Comparison of ENCODE assay signal across 1 cellular context in the genomic region with DNA sequence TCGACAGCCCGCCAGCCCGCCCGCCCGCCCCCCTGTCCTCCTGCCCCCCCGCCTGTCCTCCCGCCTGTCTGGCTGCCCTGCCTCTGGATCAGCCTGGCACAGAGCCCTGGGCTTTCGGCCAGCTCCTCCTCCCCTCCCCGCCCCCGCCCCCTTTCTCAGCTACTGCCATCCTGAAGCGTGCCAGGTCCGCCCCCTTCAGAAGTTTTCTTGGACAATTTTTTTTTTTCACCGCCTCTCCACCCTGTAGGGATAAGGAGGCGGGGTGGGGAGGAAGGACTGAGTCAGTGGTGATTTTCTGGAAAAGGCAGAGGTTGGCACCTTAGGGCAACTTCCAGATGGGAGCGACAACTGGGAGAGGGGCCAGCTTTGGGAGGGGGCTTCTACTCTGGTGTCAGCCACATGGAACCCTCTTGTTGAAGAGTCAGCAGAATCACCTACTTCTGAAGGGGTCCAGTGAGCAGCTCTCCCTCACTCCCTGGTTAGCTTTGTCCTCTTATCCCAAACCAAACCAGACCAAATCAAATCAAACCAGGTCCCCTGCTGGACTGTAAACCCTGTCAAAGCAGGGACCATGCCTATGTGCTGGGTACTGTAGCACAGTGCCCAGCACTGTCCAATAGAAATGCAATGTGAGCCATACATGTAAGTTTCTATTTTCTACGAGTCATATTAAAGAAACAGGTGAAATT.
TF ChIP-seq lines count a peak whose summit lies in the region.

No MANE protein-coding gene starts in this region.

TF ChIP-seq in GM23338, 12 proteins besides CTCF, POLR2A, EP300 and RAD21 (continued from another document):
- TF ChIP-seq, protein P1, sequence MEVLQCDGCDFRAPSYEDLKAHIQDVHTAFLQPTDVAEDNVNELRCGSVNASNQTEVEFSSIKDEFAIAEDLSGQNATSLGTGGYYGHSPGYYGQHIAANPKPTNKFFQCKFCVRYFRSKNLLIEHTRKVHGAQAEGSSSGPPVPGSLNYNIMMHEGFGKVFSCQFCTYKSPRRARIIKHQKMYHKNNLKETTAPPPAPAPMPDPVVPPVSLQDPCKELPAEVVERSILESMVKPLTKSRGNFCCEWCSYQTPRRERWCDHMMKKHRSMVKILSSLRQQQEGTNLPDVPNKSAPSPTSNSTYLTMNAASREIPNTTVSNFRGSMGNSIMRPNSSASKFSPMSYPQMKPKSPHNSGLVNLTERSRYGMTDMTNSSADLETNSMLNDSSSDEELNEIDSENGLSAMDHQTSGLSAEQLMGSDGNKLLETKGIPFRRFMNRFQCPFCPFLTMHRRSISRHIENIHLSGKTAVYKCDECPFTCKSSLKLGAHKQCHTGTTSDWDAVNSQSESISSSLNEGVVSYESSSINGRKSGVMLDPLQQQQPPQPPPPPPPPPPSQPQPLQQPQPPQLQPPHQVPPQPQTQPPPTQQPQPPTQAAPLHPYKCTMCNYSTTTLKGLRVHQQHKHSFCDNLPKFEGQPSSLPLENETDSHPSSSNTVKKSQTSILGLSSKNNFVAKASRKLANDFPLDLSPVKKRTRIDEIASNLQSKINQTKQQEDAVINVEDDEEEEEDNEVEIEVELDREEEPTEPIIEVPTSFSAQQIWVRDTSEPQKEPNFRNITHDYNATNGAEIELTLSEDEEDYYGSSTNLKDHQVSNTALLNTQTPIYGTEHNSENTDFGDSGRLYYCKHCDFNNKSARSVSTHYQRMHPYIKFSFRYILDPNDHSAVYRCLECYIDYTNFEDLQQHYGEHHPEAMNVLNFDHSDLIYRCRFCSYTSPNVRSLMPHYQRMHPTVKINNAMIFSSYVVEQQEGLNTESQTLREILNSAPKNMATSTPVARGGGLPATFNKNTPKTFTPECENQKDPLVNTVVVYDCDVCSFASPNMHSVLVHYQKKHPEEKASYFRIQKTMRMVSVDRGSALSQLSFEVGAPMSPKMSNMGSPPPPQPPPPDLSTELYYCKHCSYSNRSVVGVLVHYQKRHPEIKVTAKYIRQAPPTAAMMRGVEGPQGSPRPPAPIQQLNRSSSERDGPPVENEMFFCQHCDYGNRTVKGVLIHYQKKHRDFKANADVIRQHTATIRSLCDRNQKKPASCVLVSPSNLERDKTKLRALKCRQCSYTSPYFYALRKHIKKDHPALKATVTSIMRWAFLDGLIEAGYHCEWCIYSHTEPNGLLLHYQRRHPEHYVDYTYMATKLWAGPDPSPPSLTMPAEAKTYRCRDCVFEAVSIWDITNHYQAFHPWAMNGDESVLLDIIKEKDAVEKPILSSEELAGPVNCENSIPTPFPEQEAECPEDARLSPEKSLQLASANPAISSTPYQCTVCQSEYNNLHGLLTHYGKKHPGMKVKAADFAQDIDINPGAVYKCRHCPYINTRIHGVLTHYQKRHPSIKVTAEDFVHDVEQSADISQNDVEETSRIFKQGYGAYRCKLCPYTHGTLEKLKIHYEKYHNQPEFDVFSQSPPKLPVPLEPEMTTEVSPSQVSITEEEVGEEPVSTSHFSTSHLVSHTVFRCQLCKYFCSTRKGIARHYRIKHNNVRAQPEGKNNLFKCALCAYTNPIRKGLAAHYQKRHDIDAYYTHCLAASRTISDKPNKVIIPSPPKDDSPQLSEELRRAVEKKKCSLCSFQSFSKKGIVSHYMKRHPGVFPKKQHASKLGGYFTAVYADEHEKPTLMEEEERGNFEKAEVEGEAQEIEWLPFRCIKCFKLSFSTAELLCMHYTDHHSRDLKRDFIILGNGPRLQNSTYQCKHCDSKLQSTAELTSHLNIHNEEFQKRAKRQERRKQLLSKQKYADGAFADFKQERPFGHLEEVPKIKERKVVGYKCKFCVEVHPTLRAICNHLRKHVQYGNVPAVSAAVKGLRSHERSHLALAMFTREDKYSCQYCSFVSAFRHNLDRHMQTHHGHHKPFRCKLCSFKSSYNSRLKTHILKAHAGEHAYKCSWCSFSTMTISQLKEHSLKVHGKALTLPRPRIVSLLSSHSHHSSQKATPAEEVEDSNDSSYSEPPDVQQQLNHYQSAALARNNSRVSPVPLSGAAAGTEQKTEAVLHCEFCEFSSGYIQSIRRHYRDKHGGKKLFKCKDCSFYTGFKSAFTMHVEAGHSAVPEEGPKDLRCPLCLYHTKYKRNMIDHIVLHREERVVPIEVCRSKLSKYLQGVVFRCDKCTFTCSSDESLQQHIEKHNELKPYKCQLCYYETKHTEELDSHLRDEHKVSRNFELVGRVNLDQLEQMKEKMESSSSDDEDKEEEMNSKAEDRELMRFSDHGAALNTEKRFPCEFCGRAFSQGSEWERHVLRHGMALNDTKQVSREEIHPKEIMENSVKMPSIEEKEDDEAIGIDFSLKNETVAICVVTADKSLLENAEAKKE (CRISPR knock-in tag; IDR thresholded peaks at IDR 0.05), result no peak
- TF ChIP-seq, protein P2, sequence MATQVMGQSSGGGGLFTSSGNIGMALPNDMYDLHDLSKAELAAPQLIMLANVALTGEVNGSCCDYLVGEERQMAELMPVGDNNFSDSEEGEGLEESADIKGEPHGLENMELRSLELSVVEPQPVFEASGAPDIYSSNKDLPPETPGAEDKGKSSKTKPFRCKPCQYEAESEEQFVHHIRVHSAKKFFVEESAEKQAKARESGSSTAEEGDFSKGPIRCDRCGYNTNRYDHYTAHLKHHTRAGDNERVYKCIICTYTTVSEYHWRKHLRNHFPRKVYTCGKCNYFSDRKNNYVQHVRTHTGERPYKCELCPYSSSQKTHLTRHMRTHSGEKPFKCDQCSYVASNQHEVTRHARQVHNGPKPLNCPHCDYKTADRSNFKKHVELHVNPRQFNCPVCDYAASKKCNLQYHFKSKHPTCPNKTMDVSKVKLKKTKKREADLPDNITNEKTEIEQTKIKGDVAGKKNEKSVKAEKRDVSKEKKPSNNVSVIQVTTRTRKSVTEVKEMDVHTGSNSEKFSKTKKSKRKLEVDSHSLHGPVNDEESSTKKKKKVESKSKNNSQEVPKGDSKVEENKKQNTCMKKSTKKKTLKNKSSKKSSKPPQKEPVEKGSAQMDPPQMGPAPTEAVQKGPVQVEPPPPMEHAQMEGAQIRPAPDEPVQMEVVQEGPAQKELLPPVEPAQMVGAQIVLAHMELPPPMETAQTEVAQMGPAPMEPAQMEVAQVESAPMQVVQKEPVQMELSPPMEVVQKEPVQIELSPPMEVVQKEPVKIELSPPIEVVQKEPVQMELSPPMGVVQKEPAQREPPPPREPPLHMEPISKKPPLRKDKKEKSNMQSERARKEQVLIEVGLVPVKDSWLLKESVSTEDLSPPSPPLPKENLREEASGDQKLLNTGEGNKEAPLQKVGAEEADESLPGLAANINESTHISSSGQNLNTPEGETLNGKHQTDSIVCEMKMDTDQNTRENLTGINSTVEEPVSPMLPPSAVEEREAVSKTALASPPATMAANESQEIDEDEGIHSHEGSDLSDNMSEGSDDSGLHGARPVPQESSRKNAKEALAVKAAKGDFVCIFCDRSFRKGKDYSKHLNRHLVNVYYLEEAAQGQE (IDR thresholded peaks at IDR 0.05; ENCODE audit: unreplicated experiment), result no peak
- no peak for TF ChIP-seq ZNF331 (CRISPR knock-in tag; IDR thresholded peaks at IDR 0.05; ENCODE audit: low read depth)
- TF ChIP-seq, protein P3, sequence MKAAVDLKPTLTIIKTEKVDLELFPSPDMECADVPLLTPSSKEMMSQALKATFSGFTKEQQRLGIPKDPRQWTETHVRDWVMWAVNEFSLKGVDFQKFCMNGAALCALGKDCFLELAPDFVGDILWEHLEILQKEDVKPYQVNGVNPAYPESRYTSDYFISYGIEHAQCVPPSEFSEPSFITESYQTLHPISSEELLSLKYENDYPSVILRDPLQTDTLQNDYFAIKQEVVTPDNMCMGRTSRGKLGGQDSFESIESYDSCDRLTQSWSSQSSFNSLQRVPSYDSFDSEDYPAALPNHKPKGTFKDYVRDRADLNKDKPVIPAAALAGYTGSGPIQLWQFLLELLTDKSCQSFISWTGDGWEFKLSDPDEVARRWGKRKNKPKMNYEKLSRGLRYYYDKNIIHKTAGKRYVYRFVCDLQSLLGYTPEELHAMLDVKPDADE (IDR thresholded peaks at IDR 0.05), result no peak
- no peak for TF ChIP-seq STAT1 (IDR thresholded peaks at IDR 0.05; ENCODE audit: unreplicated experiment)
- TF ChIP-seq NANOG (IDR thresholded peaks at IDR 0.05; ENCODE audit: borderline replicate concordance), result no peak
- no peak for TF ChIP-seq CREB1 (CRISPR knock-in tag; IDR thresholded peaks at IDR 0.05; ENCODE audit: low read depth)
- no peak for TF ChIP-seq JUNB (IDR thresholded peaks at IDR 0.05; ENCODE audit: unreplicated experiment)
TF ChIP-seq in GM23338: peak in this region for 0.
